33 cellular contexts compared by ENCODE assay signal in the genomic region with DNA sequence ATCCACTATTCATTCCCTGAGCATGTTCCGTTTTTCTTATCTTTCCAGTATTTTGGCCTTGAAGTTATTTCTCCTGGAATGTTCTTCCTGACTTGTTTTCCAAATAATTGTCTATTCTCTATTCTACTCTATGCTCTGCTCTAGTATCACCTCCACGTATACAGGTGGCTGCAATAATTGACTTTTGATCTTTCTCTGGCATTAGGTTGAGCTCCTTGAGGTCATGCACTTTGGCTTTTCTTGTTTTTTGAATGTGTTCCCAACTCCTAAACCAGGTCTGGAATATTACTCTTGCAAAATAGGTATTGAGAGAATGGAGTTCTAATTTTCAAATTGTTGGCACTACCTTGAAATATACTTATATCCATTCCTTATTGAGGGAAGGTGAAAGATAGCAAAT.
"Had no signal": no experiment of that assay in that cellular context is flagged by ENCODE, and none has a peak within 500 bp of the region (broad histone marks: within the 10 kb centered on the region; RNA-seq: fewer than 3 reads in every experiment).

No MANE protein-coding gene starts in this region.

- H3K4me1 ChIP-seq: adrenal gland, ascending aorta, body of pancreas, breast epithelium had no signal

- ATAC-seq: activated naive CD4-positive, alpha-beta T cell treated with anti-CD3 and anti-CD28 coated beads, Interleukin-2, amount 50 U/mL, for 72 hours; activated naive CD8-positive, alpha-beta T cell treated with anti-CD3 and anti-CD28 coated beads, Interleukin-2, amount 50 U/mL, for 24 hours; activated T-cell treated with anti-CD3 and anti-CD28 coated beads, Interleukin-2, amount 50 U/mL, for 4 hours; activated T-cell treated with anti-CD3 and anti-CD28 coated beads, Interleukin-2, amount 50 U/mL, for 72 hours; activated T-helper 17 cell treated with anti-CD3 and anti-CD28 coated beads, Interleukin-2, amount 50 U/mL, for 72 hours; body of pancreas had no signal

- H3K27ac ChIP-seq: adrenal gland, ascending aorta, body of pancreas, brain microvascular endothelial cell, breast epithelium, cardiac muscle cell had no signal

- H3K36me3 ChIP-seq: adrenal gland, ascending aorta, brain microvascular endothelial cell, breast epithelium, cardiac muscle cell had no signal

- H3K9me3 ChIP-seq: adrenal gland, ascending aorta, body of pancreas, breast epithelium had no signal

- FAIRE-seq: astrocyte, bronchial epithelial cell had no signal

- H3K27me3 ChIP-seq: adrenal gland, ascending aorta, body of pancreas, brain microvascular endothelial cell, breast epithelium, cardiac muscle cell had no signal

- DNase-seq: activated effector memory CD4-positive, alpha-beta T cell treated with anti-CD3 and anti-CD28 coated beads, Interleukin-2, amount 50 U/mL, for 16 hours; activated effector memory CD4-positive, alpha-beta T cell treated with Interleukin-2 at 50 U/mL for 16 hours; activated gamma-delta T cell; activated gamma-delta T cell treated with Interleukin-2 at 50 U/mL for 16 hours; activated naive CD4-positive, alpha-beta T cell; activated naive CD4-positive, alpha-beta T cell treated with anti-CD3 and anti-CD28 coated beads for 36 hours; activated naive CD4-positive, alpha-beta T cell treated with anti-CD3 and anti-CD28 coated beads, Interleukin-2, amount 10 ng/mL, durations not matched to agents 7 days and 5 days; activated naive CD4-positive, alpha-beta T cell treated with anti-CD3 and anti-CD28 coated beads, Interleukin-2, amount 50 U/mL, for 16 hours; activated naive CD4-positive, alpha-beta T cell treated with Interleukin-2 at 50 U/mL for 16 hours; activated naive CD8-positive, alpha-beta T cell treated with anti-CD3 and anti-CD28 coated beads for 36 hours; activated naive CD8-positive, alpha-beta T cell treated with anti-CD3 and anti-CD28 coated beads, Interleukin-2, amount 10 ng/mL, durations not matched to agents 7 days and 5 days; activated naive CD8-positive, alpha-beta T cell treated with anti-CD3 and anti-CD28 coated beads, Interleukin-2, amount 50 U/mL, for 24 hours; activated T-cell treated with anti-CD3 and anti-CD28 coated beads, Interleukin-2, amount 50 U/mL, for 1 hour; activated T-cell treated with anti-CD3 and anti-CD28 coated beads, Interleukin-2, amount 50 U/mL, for 24 hours; activated T-cell treated with anti-CD3 and anti-CD28 coated beads, Interleukin-2, amount 50 U/mL, for 4 hours; activated T-cell treated with anti-CD3 and anti-CD28 coated beads, Interleukin-2, amount 50 U/mL, for 48 hours; activated T-cell treated with anti-CD3 and anti-CD28 coated beads, Interleukin-2, amount 50 U/mL, for 72 hours; adrenal gland; amniotic stem cell; amygdala; anterior cingulate cortex; aorta; body of pancreas; brain microvascular endothelial cell; central memory CD4-positive, alpha-beta T cell; cerebellar nuclear complex had no signal

- H3K4me3 ChIP-seq: adrenal gland, ascending aorta, body of pancreas, breast epithelium, cardiac muscle cell had no signal
